13 cellular contexts compared by ENCODE assay signal in genomic region chr14:34833545-34834523, GRCh38. TPM values are rescaled to one million over a fixed set of nuclear protein-coding genes. Genes with fewer than 3 reads are reported as not detected.
A peak's percentile ranks its signal among the peaks of the same experiment; 100 is the strongest.
DNase-seq lines count a peak whose midpoint lies in the region; ATAC-seq and FAIRE-seq lines count a peak whose summit lies in the region.
"Had no signal": no experiment of that assay in that cellular context is flagged by ENCODE, and none has a peak within 500 bp of the region (broad histone marks: within the 10 kb centered on the region; RNA-seq: fewer than 3 reads in every experiment).

No MANE protein-coding gene starts in this region.

- H3K27me3 ChIP-seq in small intestine (ENCODE audit: control insufficient read depth in 2 of 2, insufficient read depth in 2 of 2, low read length in 2 of 2): no peaks in the 10 kb centered on the region
- H3K27me3 ChIP-seq: brain microvascular endothelial cell, thyroid gland had no signal

- CTCF ChIA-PET in activated CD4-positive, alpha-beta T cell treated with anti-CD3 and anti-CD28 coated beads for 36 hours (lab: Charles Lee): interaction anchor here (1.2 to 1.5 kb wide), 2 partner anchors 19 to 138 kb away, joined by 3 read pairs; no protein-coding TSS in a partner anchor

- no peaks in the 10 kb centered on the region for H3K36me3 ChIP-seq in small intestine (ENCODE audit: control insufficient read depth in 2 of 2, insufficient read depth in 2 of 2, low read length in 2 of 2)
- H3K36me3 ChIP-seq: brain microvascular endothelial cell, thyroid gland had no signal

- no peak for ATAC-seq in activated CD4-positive, alpha-beta T cell treated with anti-CD3 and anti-CD28 coated beads for 36 hours
- no peak for ATAC-seq in HG03196 (IDR thresholded peaks at IDR 0.05; ENCODE audit: unreplicated experiment)
- ATAC-seq: esophagus mucosa, Right ventricle myocardium inferior had no signal

- POLR2A ChIA-PET in activated CD4-positive, alpha-beta T cell treated with anti-CD3 and anti-CD28 coated beads for 36 hours (lab: Charles Lee): no interaction called here

- H3K36me3 Mint-ChIP-seq in activated CD4-positive, alpha-beta T cell treated with anti-CD3 and anti-CD28 coated beads for 36 hours (ENCODE audit: low read depth): peaks cover 23% of the 10 kb centered on the region

- H3K9me3 Mint-ChIP-seq in activated CD4-positive, alpha-beta T cell treated with anti-CD3 and anti-CD28 coated beads for 36 hours (ENCODE audit: low read depth): no peaks in the 10 kb centered on the region

- peak overlapping the region; percentile 0 for H3K27ac Mint-ChIP-seq in activated CD4-positive, alpha-beta T cell treated with anti-CD3 and anti-CD28 coated beads for 36 hours

- H3K27ac ChIP-seq in small intestine (ENCODE audit: low read depth in 1 of 2, low read length in 1 of 2): peak overlapping the region; percentile 11 to 55
- H3K27ac ChIP-seq: brain microvascular endothelial cell, KMS-11, thyroid gland had no signal

- WGBS in small intestine, 3 donors: 74 to 86% (median 79%) methylated on average over 2 of the region's 2 CpGs

- no peaks in the 10 kb centered on the region for H3K9me3 ChIP-seq in small intestine (ENCODE audit: control insufficient read depth, low read depth)
- H3K9me3 ChIP-seq: thyroid gland had no signal

- FAIRE-seq in colon (lab: Jason Lieb, UNC) (peak; percentile 5), small intestine (lab: Jason Lieb, UNC) (no peak)

- H3K4me1 Mint-ChIP-seq in activated CD4-positive, alpha-beta T cell treated with anti-CD3 and anti-CD28 coated beads for 36 hours: peaks cover 41% of the 10 kb centered on the region

- intact Hi-C loops in activated CD4-positive, alpha-beta T cell treated with anti-CD3 and anti-CD28 coated beads for 36 hours (cut with DNase I, micrococcal nuclease): no loop called here

- H3K4me3 Mint-ChIP-seq in activated CD4-positive, alpha-beta T cell treated with anti-CD3 and anti-CD28 coated beads for 36 hours: no peak overlapping the region

- peaks cover 2 to 5% of the 10 kb centered on the region in 2 donors for H3K4me1 ChIP-seq in small intestine (ENCODE audit: control insufficient read depth in 2 of 2, insufficient read depth in 1 of 2, low read depth in 1 of 2, low read length in 1 of 2)

- DNase-seq in activated CD4-positive, alpha-beta T cell treated with anti-CD3 and anti-CD28 coated beads for 36 hours: no peak
- DNase-seq in activated CD4-positive, alpha-beta T cell treated with anti-CD3 and anti-CD28 coated beads, Interleukin-2, amount 50 U/mL, for 48 hours: no peak
- peak; percentile 61 for DNase-seq in MV-4-11 (lab: John Stamatoyannopoulos, UW)
- DNase-seq in small intestine: no peak
- no peak for DNase-seq in middle frontal gyrus (ENCODE audit: extremely low spot score, low spot score)
- no peak for DNase-seq in NCI-H2171 treated with DMSO at 0.1 percent for 48 hours (lab: John Stamatoyannopoulos, UW)
- DNase-seq: brain microvascular endothelial cell, thyroid gland had no signal

- H3K27me3 Mint-ChIP-seq in activated CD4-positive, alpha-beta T cell treated with anti-CD3 and anti-CD28 coated beads for 36 hours: no peaks in the 10 kb centered on the region

- no peak overlapping the region for H3K4me3 ChIP-seq in small intestine (ENCODE audit: low read depth in 1 of 2, low read length in 2 of 2)
- H3K4me3 ChIP-seq: thyroid gland had no signal

RNA-seq across cellular contexts. Expression of gene BAZ1A, which starts 41.3 kb away (rescaled TPM):
- 10 to 100 TPM; 53.9 to 75.2 TPM for total RNA-seq in activated CD4-positive, alpha-beta T cell treated with anti-CD3 and anti-CD28 coated beads for 36 hours
- 10 to 100 TPM; 16.4 to 40.3 (median 28.6) TPM for polyA plus RNA-seq in small intestine
